8 cellular contexts compared by ENCODE assay signal in the genomic region with DNA sequence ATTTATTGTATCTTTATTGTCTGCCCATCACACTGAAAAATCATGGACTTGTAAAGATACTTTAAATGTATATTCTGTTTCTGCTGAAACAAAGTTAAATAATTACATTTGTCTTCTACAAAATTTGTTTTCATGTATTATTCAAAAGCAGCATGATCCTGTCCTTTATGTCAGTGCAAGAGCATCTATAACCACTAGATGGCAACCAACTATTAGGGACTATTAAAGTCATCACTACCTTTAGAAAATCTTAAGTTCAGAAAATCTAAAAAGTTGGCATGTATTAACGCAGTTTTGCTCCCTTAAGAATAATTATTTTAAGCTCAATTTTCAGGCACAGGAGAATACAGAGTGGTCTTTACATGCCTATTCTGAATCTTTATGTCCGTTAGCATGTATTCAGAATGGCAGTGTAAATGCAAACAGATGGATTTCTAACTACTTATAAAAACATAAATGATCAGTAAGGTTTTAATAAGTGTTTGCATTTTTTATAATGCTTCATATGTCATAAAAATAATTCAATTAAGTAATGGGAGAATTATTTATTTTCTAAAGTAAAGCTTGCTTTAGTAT. TPM values are rescaled to one million over a fixed set of nuclear protein-coding genes. Genes with fewer than 3 reads are reported as not detected.
DNase-seq lines count a peak whose midpoint lies in the region; ATAC-seq, FAIRE-seq and TF ChIP-seq lines count a peak whose summit lies in the region.

No MANE protein-coding gene starts in this region.

- CTCF ChIA-PET in endothelial cell of umbilical vein (lab: Charles Lee), result interaction anchor here (0.8 to 3.3 kb wide), 24 partner anchors 9 to 337 kb away, joined by 3 to 95 read pairs (median 6); partner anchors contain the start of gene TMEM30A

- peaks cover 0 to 10% of the 10 kb centered on the region in 2 experiments for H3K36me3 ChIP-seq in endothelial cell of umbilical vein (ENCODE audit: control insufficient read depth in 2 of 2, extremely low read depth in 1 of 2, insufficient read depth in 2 of 2, low read length in 2 of 2)

- no TSS peak for BruUV-seq in endothelial cell of umbilical vein (replicated peaks; lab: Mats Ljungman, UMichigan)

- H3K79me2 ChIP-seq in endothelial cell of umbilical vein (ENCODE audit: control insufficient read depth, insufficient read depth, low read length), result peaks cover 77% of the 10 kb centered on the region

- peak overlapping the region; percentile 88 for H3K4me2 ChIP-seq in endothelial cell of umbilical vein (ENCODE audit: insufficient read depth, low read length)

- H2AFZ ChIP-seq in endothelial cell of umbilical vein (ENCODE audit: low read depth, low read length), result no peak overlapping the region

- H3K27ac Mint-ChIP-seq in naive thymus-derived CD8-positive, alpha-beta T cell, result peak overlapping the region in 1 of 10 donors; percentile 5

- TF ChIP-seq POLR2A in endothelial cell of umbilical vein (IDR thresholded peaks at IDR 0.05; ENCODE audit: low read depth, low read length), result no peak

- no peak overlapping the region for H3K27ac ChIP-seq in endothelial cell of umbilical vein (ENCODE audit: insufficient read depth, low read depth, low read length)

- H3K4me1 Mint-ChIP-seq in naive thymus-derived CD8-positive, alpha-beta T cell, result peaks cover 11 to 42% (median 34%) of the 10 kb centered on the region in 4 donors

- dilution Hi-C loops in endothelial cell of umbilical vein (cut with MboI; ENCODE audit: extremely low pct_ligation_motif_present, low sequenced_read_pairs), result no loop called here

- no peaks in the 10 kb centered on the region for H3K27me3 Mint-ChIP-seq in naive thymus-derived CD8-positive, alpha-beta T cell

- H3K9ac ChIP-seq in endothelial cell of umbilical vein (replicated peaks; ENCODE audit: extremely low read depth, insufficient read depth, low read length), result peak overlapping the region; percentile 32

- H3K9me3 Mint-ChIP-seq in naive thymus-derived CD8-positive, alpha-beta T cell, result no peaks in the 10 kb centered on the region

- peaks cover 0 to 43% (median 8%) of the 10 kb centered on the region in 3 donors for H3K36me3 Mint-ChIP-seq in naive thymus-derived CD8-positive, alpha-beta T cell

- intact Hi-C loops in endothelial cell of umbilical vein (cut with micrococcal nuclease), result loop anchor here (1.0 kb wide), 2 partner anchors 30 to 259 kb away; no protein-coding TSS in a partner anchor

- H3K9me3 ChIP-seq in endothelial cell of umbilical vein (replicated peaks; ENCODE audit: control insufficient read depth, insufficient read depth, low read length), result no peaks in the 10 kb centered on the region

- H3K4me3 ChIP-seq in endothelial cell of umbilical vein (replicated peaks in 1 of 3; ENCODE audit: insufficient read depth in 1 of 3, low read depth in 1 of 3, low read length in 3 of 3), result no peak overlapping the region

- peak; percentile 67 for TF ChIP-seq CTCF in GM20000 (IDR thresholded peaks at IDR 0.05; ENCODE audit: extremely low read depth, missing control alignments)
- TF ChIP-seq CTCF in endothelial cell of umbilical vein (IDR thresholded peaks at IDR 0.05; ENCODE audit: extremely low read depth in 1 of 2, insufficient read depth in 1 of 2, low read depth in 1 of 2, low read length in 2 of 2), result peak; percentile 58 to 59

- H3K9me1 ChIP-seq in endothelial cell of umbilical vein (replicated peaks; ENCODE audit: control insufficient read depth, extremely low read depth, insufficient read depth, low read length), result no peaks in the 10 kb centered on the region

- peak; percentile 83 for FAIRE-seq in RCC 7860 (lab: Jason Lieb, UNC)
- FAIRE-seq in endothelial cell of umbilical vein (lab: Jason Lieb, UNC), result peak; percentile 49

- peak overlapping the region in 1 of 10 donors; percentile 22 for H3K4me3 Mint-ChIP-seq in naive thymus-derived CD8-positive, alpha-beta T cell

- POLR2A ChIA-PET in endothelial cell of umbilical vein (lab: Charles Lee), result no interaction called here
- POLR2A ChIA-PET in naive thymus-derived CD8-positive, alpha-beta T cell (lab: Charles Lee), result no interaction called here

- no peaks in the 10 kb centered on the region for H4K20me1 ChIP-seq in endothelial cell of umbilical vein (replicated peaks; ENCODE audit: control insufficient read depth, extremely low read depth, insufficient read depth, low read length)

- DNase-seq in EH (ENCODE audit: low read depth), result peak; percentile 68
- peak; percentile 26 for DNase-seq in GM20000 (ENCODE audit: low spot score)
- DNase-seq in RCC 7860 (ENCODE audit: low spot score), result peak; percentile 31
- DNase-seq in endothelial cell of umbilical vein (ENCODE audit: low read depth, low spot score), result peak; percentile 75
- peak in 3 of 10 donors; percentile 36 to 47 (median 36) for DNase-seq in naive thymus-derived CD8-positive, alpha-beta T cell
- DNase-seq in HK-2 (ENCODE audit: unreplicated experiment), result no peak
- no peak for DNase-seq in 8988T

- H3K4me1 ChIP-seq in endothelial cell of umbilical vein (ENCODE audit: control insufficient read depth, extremely low read depth, insufficient read depth, low read length), result peaks cover 19% of the 10 kb centered on the region

- H3K27me3 ChIP-seq in endothelial cell of umbilical vein (ENCODE audit: control insufficient read depth in 2 of 2, insufficient read depth in 2 of 2, low read length in 2 of 2), result no peaks in the 10 kb centered on the region

- peak; percentile 87 for ATAC-seq in HG03520 (IDR thresholded peaks at IDR 0.05; ENCODE audit: unreplicated experiment)
- peak; percentile 63 for ATAC-seq in naive thymus-derived CD8-positive, alpha-beta T cell

TF ChIP-seq in endothelial cell of umbilical vein, 7 proteins besides CTCF, POLR2A, EP300 and RAD21:
- TF ChIP-seq EZH2 (IDR thresholded peaks at IDR 0.05; ENCODE audit: borderline replicate concordance, low read depth, low read length, severe bottlenecking) (no peak), GATA2 (IDR thresholded peaks at IDR 0.05; ENCODE audit: insufficient read depth, insufficient read length, low read depth, low read length) (no peak), MYC (IDR thresholded peaks at IDR 0.05; ENCODE audit: low read depth, low read length) (no peak), FOS (IDR thresholded peaks at IDR 0.05; ENCODE audit: borderline replicate concordance, insufficient read depth, low read length) (no peak), JUN (IDR thresholded peaks at IDR 0.05; ENCODE audit: borderline replicate concordance, insufficient read depth, insufficient read length, low read depth) (no peak), POLR2AphosphoS5 (IDR thresholded peaks at IDR 0.05; ENCODE audit: insufficient read depth, low read depth, low read length) (no peak)
- TF ChIP-seq, protein P1, sequence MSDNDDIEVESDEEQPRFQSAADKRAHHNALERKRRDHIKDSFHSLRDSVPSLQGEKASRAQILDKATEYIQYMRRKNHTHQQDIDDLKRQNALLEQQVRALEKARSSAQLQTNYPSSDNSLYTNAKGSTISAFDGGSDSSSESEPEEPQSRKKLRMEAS (IDR thresholded peaks at IDR 0.05; ENCODE audit: insufficient read depth, insufficient read length), result no peak

RNA-seq across cellular contexts. Expression of gene TMEM30A, which starts 17.8 kb away (rescaled TPM):
- total RNA-seq in endothelial cell of umbilical vein, result 197 and 213 TPM in 2 replicates
- 26.6 and 42.2 TPM in 2 replicates for polyA plus RNA-seq in endothelial cell of umbilical vein
- polyA plus RNA-seq in endothelial cell of umbilical vein (2011; cell fraction: cytosol; rRNA removed), result 40.9 and 41.1 TPM in 2 replicates
- polyA plus RNA-seq in endothelial cell of umbilical vein (2011; cell fraction: nucleus; rRNA removed), result 57.1 and 70.7 TPM in 2 replicates
- 200 and 209 TPM in 2 replicates for polyA plus RNA-seq in endothelial cell of umbilical vein (2012)
- 61.1 and 80.6 TPM in 2 replicates for polyA minus RNA-seq in endothelial cell of umbilical vein
- polyA minus RNA-seq in endothelial cell of umbilical vein (2011; cell fraction: cytosol; rRNA and poly(A)+ RNA removed), result 8.8 TPM
- polyA minus RNA-seq in endothelial cell of umbilical vein (2011; cell fraction: nucleus; rRNA and poly(A)+ RNA removed), result 66.2 and 80.0 TPM in 2 replicates
- total RNA-seq in naive thymus-derived CD8-positive, alpha-beta T cell, result 10 to 100 TPM; 67.2 to 68.3 TPM
- 10 to 100 TPM; 36.8 to 50.9 (median 37.8) TPM for polyA plus RNA-seq in naive thymus-derived CD8-positive, alpha-beta T cell

RNA-seq across cellular contexts. Expression of gene COX7A2, which starts 23.2 kb away (rescaled TPM):
- 426 and 455 TPM in 2 replicates for total RNA-seq in endothelial cell of umbilical vein
- 193 and 254 TPM in 2 replicates for polyA plus RNA-seq in endothelial cell of umbilical vein
- 190 and 198 TPM in 2 replicates for polyA plus RNA-seq in endothelial cell of umbilical vein (2011; cell fraction: cytosol; rRNA removed)
- 93.3 and 104 TPM in 2 replicates for polyA plus RNA-seq in endothelial cell of umbilical vein (2011; cell fraction: nucleus; rRNA removed)
- polyA plus RNA-seq in endothelial cell of umbilical vein (2012), result 421 and 484 TPM in 2 replicates
- 79.4 and 85.3 TPM in 2 replicates for polyA minus RNA-seq in endothelial cell of umbilical vein
- 54.4 TPM for polyA minus RNA-seq in endothelial cell of umbilical vein (2011; cell fraction: cytosol; rRNA and poly(A)+ RNA removed)
- polyA minus RNA-seq in endothelial cell of umbilical vein (2011; cell fraction: nucleus; rRNA and poly(A)+ RNA removed), result 24.0 and 27.7 TPM in 2 replicates
- total RNA-seq in naive thymus-derived CD8-positive, alpha-beta T cell, result 100 to 1,000 TPM; 198 to 213 TPM
- 1,000 to 10,000 TPM in 1 of 3 donors, 100 to 1,000 TPM in 2; 788 to 1,025 (median 870) TPM for polyA plus RNA-seq in naive thymus-derived CD8-positive, alpha-beta T cell

Comparison
In these comparisons a context has a peak if more than half of its experiments do, and no peak if none do; other contexts are left out.
1. DNase-seq: peak in EH (single experiment), GM20000 (single experiment), RCC 7860 (single experiment) and endothelial cell of umbilical vein (single experiment); none in HK-2 (single experiment) and 8988T (single experiment).